In the genomic region with DNA sequence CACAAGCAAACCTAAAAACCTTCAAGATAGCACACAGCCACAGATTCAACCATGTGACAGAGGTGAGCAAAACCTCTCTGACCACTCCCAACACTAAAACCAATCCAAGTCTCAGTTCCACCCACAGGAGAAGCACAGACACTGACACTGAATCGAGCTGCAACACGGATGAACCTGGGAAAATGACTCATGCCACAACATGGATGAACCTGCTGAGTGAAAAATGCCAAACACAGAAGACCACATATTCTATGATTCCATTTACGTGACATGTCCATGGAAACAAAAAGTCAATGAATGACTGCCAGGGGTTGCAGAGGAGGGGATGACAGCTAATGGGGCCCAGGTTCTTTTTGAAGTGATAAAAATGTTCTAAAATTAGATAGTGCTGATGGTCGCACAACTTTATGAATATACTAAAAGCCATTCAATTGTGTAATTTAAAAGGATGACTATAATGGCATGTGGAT, we compare ENCODE assay signal across 9 cellular contexts. TPM values are rescaled to one million over a fixed set of nuclear protein-coding genes. Genes with fewer than 3 reads are reported as not detected.
DNase-seq lines count a peak whose midpoint lies in the region; ATAC-seq and TF ChIP-seq lines count a peak whose summit lies in the region.
"Had no signal": no experiment of that assay in that cellular context is flagged by ENCODE, and none has a peak within 500 bp of the region (broad histone marks: within the 10 kb centered on the region; RNA-seq: fewer than 3 reads in every experiment).

No MANE protein-coding gene starts in this region.

- no peak overlapping the region for H3K27ac Mint-ChIP-seq in Caco-2 (ENCODE audit: unreplicated experiment)

- no peak for TF ChIP-seq CTCF in mucosa of descending colon (IDR thresholded peaks at IDR 0.05)
- no peak for TF ChIP-seq CTCF in Caco-2 (IDR thresholded peaks at IDR 0.05; ENCODE audit: insufficient read depth in 1 of 2, low read depth in 1 of 2, low read length in 1 of 2, severe bottlenecking in 1 of 2, unreplicated experiment in 1 of 2)

- H3K36me3 ChIP-seq in mucosa of descending colon (ENCODE audit: low read depth) (no peaks in the 10 kb centered on the region), Caco-2 (ENCODE audit: control insufficient read depth, insufficient read depth, low read length) (no peaks in the 10 kb centered on the region)
- H3K36me3 ChIP-seq: thyroid gland had no signal

- H3K4me1 ChIP-seq in mucosa of descending colon (ENCODE audit: low read depth) (no peaks in the 10 kb centered on the region), Caco-2 (0 out of 2 replicates have a peak, but pooled peaks cover 2% of the 10 kb centered on the region)

- H3K9me3 ChIP-seq in mucosa of descending colon, result no peaks in the 10 kb centered on the region
- no peaks in the 10 kb centered on the region for H3K9me3 ChIP-seq in Caco-2
- H3K9me3 ChIP-seq: thyroid gland had no signal

- no peaks in the 10 kb centered on the region for H3K36me3 Mint-ChIP-seq in Caco-2 (ENCODE audit: insufficient read depth, unreplicated experiment)

- no peaks in the 10 kb centered on the region for H3K27me3 Mint-ChIP-seq in Caco-2 (ENCODE audit: insufficient read depth, unreplicated experiment)

- intact Hi-C loops in mucosa of descending colon (cut with DNase I, micrococcal nuclease) (no loop called here), Caco-2 (cut with micrococcal nuclease; ENCODE audit: unreplicated experiment) (no loop called here)

- BruUV-seq in Caco-2 (replicated peaks; lab: Mats Ljungman, UMichigan), result no TSS peak

- CTCF ChIA-PET in Caco-2 (lab: Charles Lee), result no interaction called here

- H3K4me1 Mint-ChIP-seq in Caco-2 (ENCODE audit: low read depth, unreplicated experiment), result peaks cover 18% of the 10 kb centered on the region

- POLR2A ChIA-PET in Caco-2 (lab: Charles Lee), result no interaction called here

- DNase-seq in mucosa of descending colon (no peak), NCI-H524 (lab: John Stamatoyannopoulos, UW) (no peak), cerebellar cortex (ENCODE audit: low spot score) (no peak), Caco-2 (no peak), NCI-H2081 (lab: John Stamatoyannopoulos, UW) (no peak)
- DNase-seq: thyroid gland had no signal

- no peak overlapping the region for H3K4me3 ChIP-seq in mucosa of descending colon
- no peak overlapping the region for H3K4me3 ChIP-seq in Caco-2 (ENCODE audit: low read depth, low read length)
- H3K4me3 ChIP-seq: thyroid gland had no signal

- no peaks in the 10 kb centered on the region for H3K9me3 Mint-ChIP-seq in Caco-2 (ENCODE audit: unreplicated experiment)

- H3K4me3 Mint-ChIP-seq in Caco-2 (ENCODE audit: unreplicated experiment), result no peak overlapping the region

- ATAC-seq in GM18517 (IDR thresholded peaks at IDR 0.05; ENCODE audit: unreplicated experiment) (peak; percentile 57), GM21367 (IDR thresholded peaks at IDR 0.05; ENCODE audit: unreplicated experiment) (peak; percentile 54), HG03469 (IDR thresholded peaks at IDR 0.05; ENCODE audit: unreplicated experiment) (peak; percentile 56), mucosa of descending colon (peak; percentile 25)

- H3K27me3 ChIP-seq in Caco-2 (replicated peaks; ENCODE audit: control insufficient read depth, insufficient read depth, low read length), result no peaks in the 10 kb centered on the region
- H3K27me3 ChIP-seq: thyroid gland had no signal

RNA-seq across cellular contexts. Expression of gene CYTH3, which starts 22.0 kb away (rescaled TPM):
- total RNA-seq in mucosa of descending colon, result 10 to 100 TPM; 10.4 to 23.2 (median 11.9) TPM
- 27.8 and 29.1 TPM in 2 replicates for total RNA-seq in Caco-2 (2022)
